ENCODE assay signal across 18 cellular contexts in the genomic region with DNA sequence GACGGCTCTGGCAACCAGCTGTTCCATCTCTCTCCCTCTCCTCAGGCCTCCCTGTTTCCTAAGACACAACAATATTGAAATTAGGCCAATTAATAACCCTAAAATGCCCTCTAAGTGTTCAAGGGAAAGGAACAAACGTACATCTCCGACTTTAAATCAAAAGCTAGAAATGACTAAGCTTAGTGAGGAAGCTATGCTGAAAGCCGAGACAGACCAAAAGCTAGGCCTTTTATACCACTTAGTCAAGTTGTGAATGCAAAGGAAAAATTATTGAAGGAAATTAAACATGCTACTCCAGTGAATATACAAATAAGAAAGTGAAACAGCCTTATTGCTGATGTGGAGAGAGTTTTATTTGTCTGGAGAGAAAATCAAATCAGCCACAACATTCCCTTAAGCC.
DNase-seq lines count a peak whose midpoint lies in the region; ATAC-seq and TF ChIP-seq lines count a peak whose summit lies in the region.
"Had no signal": no experiment of that assay in that cellular context is flagged by ENCODE, and none has a peak within 500 bp of the region (broad histone marks: within the 10 kb centered on the region; RNA-seq: fewer than 3 reads in every experiment).

No MANE protein-coding gene starts in this region.

- H3K79me2 ChIP-seq in OCI-LY3 (ENCODE audit: low read length) = no peaks in the 10 kb centered on the region

- no peaks in the 10 kb centered on the region for H3K9me3 Mint-ChIP-seq in activated naive CD4-positive, alpha-beta T cell treated with anti-CD3 and anti-CD28 coated beads, Interleukin-2, amount 10 ng/mL, durations not matched to agents 7 days and 5 days
- H3K9me3 Mint-ChIP-seq in activated naive CD4-positive, alpha-beta T cell treated with anti-CD3 and anti-CD28 coated beads for 36 hours = no peaks in the 10 kb centered on the region
- H3K9me3 Mint-ChIP-seq in activated T-helper 17 cell treated with anti-CD3 and anti-CD28 coated beads, Interleukin-2, amount 50 U/mL, for 72 hours = no peaks in the 10 kb centered on the region
- H3K9me3 Mint-ChIP-seq in natural killer cell treated with Interleukin-12 subunit alpha and Interleukin-12 subunit beta and Interleukin-15 and Interleukin-18, amount 100 ng/mL, for 72 hours = no peaks in the 10 kb centered on the region

- no peaks in the 10 kb centered on the region for H3K36me3 ChIP-seq in OCI-LY3 (replicated peaks; ENCODE audit: low read depth, low read length)

- ATAC-seq in activated T-helper 17 cell treated with anti-CD3 and anti-CD28 coated beads, Interleukin-2, amount 50 U/mL, for 72 hours (replicated peaks) = peak; percentile 54
- peak in 1 of 2 donors; percentile 64 for ATAC-seq in natural killer cell treated with Interleukin-12 subunit alpha and Interleukin-12 subunit beta and Interleukin-15 and Interleukin-18, amount 100 ng/mL, for 72 hours
- no peak for ATAC-seq in HG03565 (IDR thresholded peaks at IDR 0.05; ENCODE audit: unreplicated experiment)

- no peak overlapping the region for H3K4me3 ChIP-seq in OCI-LY3 (ENCODE audit: low read length)

- peaks cover 14% of the 10 kb centered on the region for H3K4me1 Mint-ChIP-seq in activated naive CD4-positive, alpha-beta T cell treated with anti-CD3 and anti-CD28 coated beads, Interleukin-2, amount 10 ng/mL, durations not matched to agents 7 days and 5 days
- peaks cover 17% of the 10 kb centered on the region for H3K4me1 Mint-ChIP-seq in activated naive CD4-positive, alpha-beta T cell treated with anti-CD3 and anti-CD28 coated beads for 36 hours (ENCODE audit: low read depth)
- H3K4me1 Mint-ChIP-seq in activated T-helper 17 cell treated with anti-CD3 and anti-CD28 coated beads, Interleukin-2, amount 50 U/mL, for 72 hours = peaks cover 18% of the 10 kb centered on the region
- peaks cover 0 to 13% of the 10 kb centered on the region in 2 donors for H3K4me1 Mint-ChIP-seq in natural killer cell treated with Interleukin-12 subunit alpha and Interleukin-12 subunit beta and Interleukin-15 and Interleukin-18, amount 100 ng/mL, for 72 hours (ENCODE audit: low read depth in 2 of 2)

- H3K9ac ChIP-seq in OCI-LY3 (ENCODE audit: low read length) = no peak overlapping the region

- H3K4me1 ChIP-seq in OCI-LY3 (ENCODE audit: low read length) = peaks cover 6% of the 10 kb centered on the region
- H3K4me1 ChIP-seq: Caco-2 had no signal

- no peak for DNase-seq in activated naive CD4-positive, alpha-beta T cell treated with anti-CD3 and anti-CD28 coated beads, Interleukin-2, amount 10 ng/mL, durations not matched to agents 7 days and 5 days
- DNase-seq in activated naive CD4-positive, alpha-beta T cell treated with anti-CD3 and anti-CD28 coated beads for 36 hours = no peak
- DNase-seq in natural killer cell treated with Interleukin-12 subunit alpha and Interleukin-12 subunit beta and Interleukin-15 and Interleukin-18, amount 100 ng/mL, for 72 hours (ENCODE audit: low spot score) = no peak
- DNase-seq in iPS-NIHi11 (ENCODE audit: low spot score) (no peak), substantia nigra (lab: John Stamatoyannopoulos, UW) (no peak)
- DNase-seq: ACHN, C1 segment of cervical spinal cord, Caco-2, GDM1, H7, IMR-90, NCI-H1417 treated with DMSO at 0.1 percent for 48 hours, NCI-H187 treated with DMSO at 0.1 percent for 48 hours, NCI-H345, NCI-H526 had no signal

- no peak for TF ChIP-seq CTCF in OCI-LY3 (IDR thresholded peaks at IDR 0.05; ENCODE audit: low read depth, low read length)

- H3K4me3 Mint-ChIP-seq in activated naive CD4-positive, alpha-beta T cell treated with anti-CD3 and anti-CD28 coated beads, Interleukin-2, amount 10 ng/mL, durations not matched to agents 7 days and 5 days = no peak overlapping the region
- no peak overlapping the region for H3K4me3 Mint-ChIP-seq in activated naive CD4-positive, alpha-beta T cell treated with anti-CD3 and anti-CD28 coated beads for 36 hours
- H3K4me3 Mint-ChIP-seq in activated T-helper 17 cell treated with anti-CD3 and anti-CD28 coated beads, Interleukin-2, amount 50 U/mL, for 72 hours = peak overlapping the region; percentile 68
- H3K4me3 Mint-ChIP-seq in natural killer cell treated with Interleukin-12 subunit alpha and Interleukin-12 subunit beta and Interleukin-15 and Interleukin-18, amount 100 ng/mL, for 72 hours = peak overlapping the region; percentile 67

- no peak overlapping the region for H3K27ac ChIP-seq in OCI-LY3 (ENCODE audit: low read length)
- H3K27ac ChIP-seq in substantia nigra (ENCODE audit: low read depth, low read length, poor library complexity, severe bottlenecking) = no peak overlapping the region

- CTCF ChIA-PET in activated naive CD4-positive, alpha-beta T cell treated with anti-CD3 and anti-CD28 coated beads, Interleukin-2, amount 10 ng/mL, durations not matched to agents 7 days and 5 days (lab: Charles Lee) = interaction anchor here (1.0 kb wide), 1 partner anchor 105 kb away, joined by 3 read pairs; no protein-coding TSS in a partner anchor
- CTCF ChIA-PET in activated naive CD4-positive, alpha-beta T cell treated with anti-CD3 and anti-CD28 coated beads for 36 hours (lab: Charles Lee) = no interaction called here

- H2AFZ ChIP-seq in OCI-LY3 (ENCODE audit: low read depth, low read length) = peak overlapping the region; percentile 69

- H3K27ac Mint-ChIP-seq in activated naive CD4-positive, alpha-beta T cell treated with anti-CD3 and anti-CD28 coated beads, Interleukin-2, amount 10 ng/mL, durations not matched to agents 7 days and 5 days = peak overlapping the region; percentile 31
- H3K27ac Mint-ChIP-seq in activated naive CD4-positive, alpha-beta T cell treated with anti-CD3 and anti-CD28 coated beads for 36 hours = no peak overlapping the region
- peak overlapping the region; percentile 83 for H3K27ac Mint-ChIP-seq in activated T-helper 17 cell treated with anti-CD3 and anti-CD28 coated beads, Interleukin-2, amount 50 U/mL, for 72 hours
- peak overlapping the region; percentile 66 to 75 for H3K27ac Mint-ChIP-seq in natural killer cell treated with Interleukin-12 subunit alpha and Interleukin-12 subunit beta and Interleukin-15 and Interleukin-18, amount 100 ng/mL, for 72 hours

- intact Hi-C loops in activated naive CD4-positive, alpha-beta T cell treated with anti-CD3 and anti-CD28 coated beads for 36 hours (cut with micrococcal nuclease) = no loop called here

- H3K27me3 ChIP-seq in OCI-LY3 (ENCODE audit: low read depth, low read length) = no peaks in the 10 kb centered on the region

- peaks cover 7% of the 10 kb centered on the region; the same call in 1 of the 2 replicates for H3K9me3 ChIP-seq in OCI-LY3 (ENCODE audit: insufficient read depth, low read length)
- H3K9me3 ChIP-seq: Caco-2 had no signal

- H4K20me1 ChIP-seq in OCI-LY3 (ENCODE audit: insufficient read depth, low read length) = no peaks in the 10 kb centered on the region

- H3K36me3 Mint-ChIP-seq in activated naive CD4-positive, alpha-beta T cell treated with anti-CD3 and anti-CD28 coated beads, Interleukin-2, amount 10 ng/mL, durations not matched to agents 7 days and 5 days = peaks cover 58% of the 10 kb centered on the region
- peaks cover 12% of the 10 kb centered on the region for H3K36me3 Mint-ChIP-seq in activated naive CD4-positive, alpha-beta T cell treated with anti-CD3 and anti-CD28 coated beads for 36 hours (ENCODE audit: low read depth)
- peaks cover 87% of the 10 kb centered on the region for H3K36me3 Mint-ChIP-seq in activated T-helper 17 cell treated with anti-CD3 and anti-CD28 coated beads, Interleukin-2, amount 50 U/mL, for 72 hours (ENCODE audit: low read depth)
- no peaks in the 10 kb centered on the region for H3K36me3 Mint-ChIP-seq in natural killer cell treated with Interleukin-12 subunit alpha and Interleukin-12 subunit beta and Interleukin-15 and Interleukin-18, amount 100 ng/mL, for 72 hours

- H3K27me3 Mint-ChIP-seq in activated naive CD4-positive, alpha-beta T cell treated with anti-CD3 and anti-CD28 coated beads, Interleukin-2, amount 10 ng/mL, durations not matched to agents 7 days and 5 days = no peaks in the 10 kb centered on the region
- H3K27me3 Mint-ChIP-seq in activated naive CD4-positive, alpha-beta T cell treated with anti-CD3 and anti-CD28 coated beads for 36 hours (ENCODE audit: low read depth) = no peaks in the 10 kb centered on the region
- no peaks in the 10 kb centered on the region for H3K27me3 Mint-ChIP-seq in activated T-helper 17 cell treated with anti-CD3 and anti-CD28 coated beads, Interleukin-2, amount 50 U/mL, for 72 hours
- H3K27me3 Mint-ChIP-seq in natural killer cell treated with Interleukin-12 subunit alpha and Interleukin-12 subunit beta and Interleukin-15 and Interleukin-18, amount 100 ng/mL, for 72 hours = no peaks in the 10 kb centered on the region

- peak overlapping the region; percentile 11; the same call in 1 of the 2 replicates for H3K4me2 ChIP-seq in OCI-LY3 (ENCODE audit: low read length)

Comparison
In these comparisons a context has a peak if more than half of its experiments do, and no peak if none do; other contexts are left out.
1. H3K4me3 Mint-ChIP-seq: peak in activated T-helper 17 cell treated with anti-CD3 and anti-CD28 coated beads, Interleukin-2, amount 50 U/mL, for 72 hours (single experiment) and natural killer cell treated with Interleukin-12 subunit alpha and Interleukin-12 subunit beta and Interleukin-15 and Interleukin-18, amount 100 ng/mL, for 72 hours (single experiment); none in activated naive CD4-positive, alpha-beta T cell treated with anti-CD3 and anti-CD28 coated beads, Interleukin-2, amount 10 ng/mL, durations not matched to agents 7 days and 5 days (single experiment) and activated naive CD4-positive, alpha-beta T cell treated with anti-CD3 and anti-CD28 coated beads for 36 hours (single experiment).